In genomic region chr4:140661550-140661949, GRCh38 we compare ENCODE assay signal across 16 cellular contexts.
A peak's percentile ranks its signal among the peaks of the same experiment; 100 is the strongest.
DNase-seq lines count a peak whose midpoint lies in the region; ATAC-seq and TF ChIP-seq lines count a peak whose summit lies in the region.
"Had no signal": no experiment of that assay in that cellular context is flagged by ENCODE, and none has a peak within 500 bp of the region (broad histone marks: within the 10 kb centered on the region; RNA-seq: fewer than 3 reads in every experiment).

No MANE protein-coding gene starts in this region.

- no peak overlapping the region for H2BK15ac ChIP-seq in IMR-90 (ENCODE audit: low read depth, low read length)
- no peak overlapping the region for H2BK15ac ChIP-seq in mesenchymal stem cell (ENCODE audit: low read depth, poor library complexity, severe bottlenecking)

- H2BK12ac ChIP-seq in mesenchymal stem cell (ENCODE audit: low read length in 2 of 2): no peak overlapping the region

- BruUV-seq in IMR-90 (replicated peaks; lab: Mats Ljungman, UMichigan) (no TSS peak), PC-9 (replicated peaks; lab: Mats Ljungman, UMichigan) (no TSS peak)

- POLR2A ChIA-PET in IMR-90 (lab: Charles Lee; ENCODE audit: unreplicated experiment): no interaction called here
- POLR2A ChIA-PET in PC-9 (lab: Charles Lee; ENCODE audit: unreplicated experiment): interaction anchor here (0.6 kb wide), 1 partner anchor 567 kb away, joined by 10 read pairs; no protein-coding TSS in a partner anchor
- POLR2A ChIA-PET in CD4-positive, alpha-beta memory T cell (lab: Charles Lee; ENCODE audit: partially characterized antibody): no interaction called here

- CTCF ChIA-PET in IMR-90 (lab: Yijun Ruan, JAX): no interaction called here
- CTCF ChIA-PET in PC-9 (lab: Charles Lee): no interaction called here
- CTCF ChIA-PET in CD4-positive, alpha-beta memory T cell (lab: Charles Lee; ENCODE audit: partially characterized antibody): no interaction called here

- H3K27ac ChIP-seq in IMR-90 (ENCODE audit: insufficient read depth, low read length) (no peak overlapping the region), PC-9 (no peak overlapping the region), mesenchymal stem cell (ENCODE audit: low read length, poor library complexity, severe bottlenecking) (peak overlapping the region; percentile 50), smooth muscle cell (ENCODE audit: low read depth) (peak overlapping the region; percentile 84)
- H3K27ac ChIP-seq in CD4-positive, alpha-beta memory T cell (ENCODE audit: low read depth, low read length): no peak overlapping the region
- H3K27ac ChIP-seq: GM23248 had no signal

- H3K4me3 ChIP-seq in IMR-90 (ENCODE audit: insufficient read depth, low read depth, low read length) (no peak overlapping the region), PC-9 (no peak overlapping the region), mesenchymal stem cell (ENCODE audit: insufficient read depth in 1 of 2, low read depth in 1 of 2, low read length in 2 of 2) (no peak overlapping the region), smooth muscle cell (no peak overlapping the region)
- no peak overlapping the region for H3K4me3 ChIP-seq in CD4-positive, alpha-beta memory T cell (ENCODE audit: low read length in 2 of 2)
- H3K4me3 ChIP-seq: GM12878, GM23248 had no signal

- H2AFZ ChIP-seq in IMR-90 (replicated peaks; ENCODE audit: low read length, poor library complexity) (no peak overlapping the region), PC-9 (no peak overlapping the region), mesenchymal stem cell (ENCODE audit: low read depth, low read length) (no peak overlapping the region), smooth muscle cell (ENCODE audit: low read depth) (no peak overlapping the region)
- H2AFZ ChIP-seq: GM23248 had no signal

- no peaks in the 10 kb centered on the region for H3K9me2 ChIP-seq in PC-9 (ENCODE audit: insufficient read depth)

- H3K14ac ChIP-seq in IMR-90 (replicated peaks; ENCODE audit: low read depth, low read length): 0 out of 2 replicates have a peak overlapping the region, but pooled peaks have one; percentile 36
- no peak overlapping the region for H3K14ac ChIP-seq in mesenchymal stem cell (ENCODE audit: low read length in 2 of 2)

- no peak for DNase-seq in IMR-90
- DNase-seq in PC-9: no peak
- no peak for DNase-seq in mesenchymal stem cell
- no peak for DNase-seq in smooth muscle cell (lab: John Stamatoyannopoulos, UW; ENCODE audit: unreplicated experiment)
- no peak for DNase-seq in mucosa of gallbladder (ENCODE audit: low spot score)
- no peak for DNase-seq in CD4-positive, alpha-beta memory T cell
- DNase-seq: C1 segment of cervical spinal cord; CD8-positive, alpha-beta T cell; DMS 273 treated with DMSO at 0.1 percent for 48 hours; DMS79; EL; GDM1; H7; HCEC 1CT had no signal

- intact Hi-C loops in IMR-90 (cut with micrococcal nuclease) (no loop called here), PC-9 (cut with micrococcal nuclease; ENCODE audit: unreplicated experiment) (no loop called here)
- intact Hi-C loops in CD4-positive, alpha-beta memory T cell (cut with micrococcal nuclease): no loop called here

- H2BK5ac ChIP-seq in IMR-90 (ENCODE audit: low read depth, low read length, poor library complexity, severe bottlenecking) (no peak overlapping the region), mesenchymal stem cell (ENCODE audit: low read depth, low read length, poor library complexity, severe bottlenecking) (no peak overlapping the region)

- no peak overlapping the region for H2AK5ac ChIP-seq in IMR-90 (ENCODE audit: low read depth, low read length)
- H2AK5ac ChIP-seq in mesenchymal stem cell (ENCODE audit: low read length, severe bottlenecking): peak overlapping the region; percentile 96

- H3K4ac ChIP-seq in IMR-90 (ENCODE audit: low read depth, low read length) (no peak overlapping the region), mesenchymal stem cell (ENCODE audit: low read depth in 1 of 2, low read length in 2 of 2) (no peak overlapping the region)

- H3K4me1 ChIP-seq in IMR-90 (ENCODE audit: control insufficient read depth, insufficient read depth, low read length): peaks cover 3% of the 10 kb centered on the region
- H3K4me1 ChIP-seq in PC-9 (replicated peaks; ENCODE audit: insufficient read depth): peaks cover 14% of the 10 kb centered on the region
- H3K4me1 ChIP-seq in mesenchymal stem cell (ENCODE audit: control insufficient read depth, insufficient read depth, low read depth, low read length): peaks cover 4% of the 10 kb centered on the region
- H3K4me1 ChIP-seq in smooth muscle cell (ENCODE audit: low read depth): peaks cover 3% of the 10 kb centered on the region
- no peaks in the 10 kb centered on the region for H3K4me1 ChIP-seq in CD4-positive, alpha-beta memory T cell (ENCODE audit: insufficient read depth, low read length)

- H3K27me3 ChIP-seq in IMR-90 (ENCODE audit: control insufficient read depth, insufficient read depth, low read length): no peaks in the 10 kb centered on the region
- H3K27me3 ChIP-seq in PC-9 (ENCODE audit: insufficient read depth, low read depth): no peaks in the 10 kb centered on the region
- no peaks in the 10 kb centered on the region for H3K27me3 ChIP-seq in mesenchymal stem cell (ENCODE audit: control insufficient read depth in 1 of 2, insufficient read depth in 1 of 2, low read length in 2 of 2)
- no peaks in the 10 kb centered on the region for H3K27me3 ChIP-seq in smooth muscle cell (ENCODE audit: low read depth)
- no peaks in the 10 kb centered on the region for H3K27me3 ChIP-seq in CD4-positive, alpha-beta memory T cell (ENCODE audit: insufficient read depth, low read length)

- no peak overlapping the region for H2BK20ac ChIP-seq in IMR-90 (ENCODE audit: low read depth, low read length)

- no peaks in the 10 kb centered on the region for H3K79me2 ChIP-seq in PC-9 (ENCODE audit: low read depth)
- H3K79me2 ChIP-seq in smooth muscle cell (ENCODE audit: low read depth): no peaks in the 10 kb centered on the region

- H3K36me3 Mint-ChIP-seq in CD4-positive, alpha-beta memory T cell: no peaks in the 10 kb centered on the region
- H3K36me3 Mint-ChIP-seq: CD8-positive, alpha-beta T cell had no signal

- no peak overlapping the region for H2AK9ac ChIP-seq in IMR-90 (replicated peaks; ENCODE audit: low read depth, low read length, poor library complexity)

- H2BK120ac ChIP-seq in IMR-90 (ENCODE audit: low read depth, low read length): no peak overlapping the region
- H2BK120ac ChIP-seq in mesenchymal stem cell (ENCODE audit: low read depth, low read length): no peak overlapping the region

- H3K56ac ChIP-seq in IMR-90 (ENCODE audit: extremely low read depth, insufficient read depth, low read length): no peak overlapping the region

- peaks cover 21% of the 10 kb centered on the region for H3K36me3 ChIP-seq in IMR-90 (ENCODE audit: control insufficient read depth, insufficient read depth, low read length)
- no peaks in the 10 kb centered on the region; the same call in 1 of the 2 replicates for H3K36me3 ChIP-seq in PC-9 (ENCODE audit: low read depth)
- peaks cover 13 to 73% of the 10 kb centered on the region in 2 experiments for H3K36me3 ChIP-seq in mesenchymal stem cell (ENCODE audit: control insufficient read depth in 1 of 2, insufficient read depth in 2 of 2, low read depth in 1 of 2, low read length in 2 of 2)
- peaks cover 19% of the 10 kb centered on the region for H3K36me3 ChIP-seq in smooth muscle cell (ENCODE audit: low read depth)
- H3K36me3 ChIP-seq in CD4-positive, alpha-beta memory T cell (ENCODE audit: insufficient read depth, low read length): no peaks in the 10 kb centered on the region

- no peak overlapping the region for H3K23ac ChIP-seq in IMR-90 (ENCODE audit: low read depth, low read length)
- no peak overlapping the region for H3K23ac ChIP-seq in mesenchymal stem cell (ENCODE audit: low read length in 2 of 2)

- no peak overlapping the region for H3K27ac Mint-ChIP-seq in CD4-positive, alpha-beta memory T cell
- H3K27ac Mint-ChIP-seq: CD8-positive, alpha-beta T cell had no signal

- H3K9me1 ChIP-seq in IMR-90 (ENCODE audit: insufficient read depth, low read length): no peaks in the 10 kb centered on the region; the same call in 1 of the 2 replicates

- H3K4me2 ChIP-seq in IMR-90 (ENCODE audit: low read depth, low read length) (no peak overlapping the region), PC-9 (peak overlapping the region; percentile 49; the same call in 1 of the 2 replicates), mesenchymal stem cell (ENCODE audit: low read length, poor library complexity, severe bottlenecking) (no peak overlapping the region), smooth muscle cell (no peak overlapping the region)

- no peak for ATAC-seq in IMR-90 (ENCODE audit: low read depth)
- ATAC-seq: CD8-positive, alpha-beta T cell; GM12878 had no signal

- no CpG with 5 or more reads among the region's 1 CpG for WGBS in IMR-90 (ENCODE audit: extremely low coverage in 2 of 2, insufficient read length in 1 of 2), 2 experiments
- WGBS in mesenchymal stem cell: 95% methylated on average over 1 of the region's 1 CpG
- 96% methylated on average over 1 of the region's 1 CpG for WGBS in smooth muscle cell (ENCODE audit: low lambda C conversion rate)

- in situ Hi-C loops in IMR-90 (cut with MboI; ENCODE audit: low sequenced_read_pairs): no loop called here

- H4K5ac ChIP-seq in IMR-90 (ENCODE audit: low read depth, low read length): no peak overlapping the region

- no peaks in the 10 kb centered on the region for H3K9me3 Mint-ChIP-seq in CD4-positive, alpha-beta memory T cell
- H3K9me3 Mint-ChIP-seq: CD8-positive, alpha-beta T cell had no signal

- H4K8ac ChIP-seq in IMR-90 (ENCODE audit: low read depth in 2 of 2, low read length in 2 of 2): no peak overlapping the region
- H4K8ac ChIP-seq in mesenchymal stem cell (ENCODE audit: low read length): no peak overlapping the region

- H3K4me1 Mint-ChIP-seq in CD4-positive, alpha-beta memory T cell: no peaks in the 10 kb centered on the region

- dilution Hi-C loops in IMR-90 (cut with HindIII; ENCODE audit: low sequenced_read_pairs, unreplicated experiment): no loop called here

- TF ChIP-seq RAD21 in IMR-90 (IDR thresholded peaks at IDR 0.05; ENCODE audit: low read length): no peak

- no peak overlapping the region for H3K4me3 Mint-ChIP-seq in CD4-positive, alpha-beta memory T cell
- H3K4me3 Mint-ChIP-seq: CD8-positive, alpha-beta T cell had no signal

- no peak for TF ChIP-seq POLR2A in IMR-90 (IDR thresholded peaks at IDR 0.05; ENCODE audit: low read depth, low read length)

- H3K9ac ChIP-seq in IMR-90 (ENCODE audit: low read depth, low read length) (no peak overlapping the region), mesenchymal stem cell (ENCODE audit: low read length) (no peak overlapping the region), smooth muscle cell (ENCODE audit: low read depth) (no peak overlapping the region)
- H3K9ac ChIP-seq: GM23248 had no signal

- no peaks in the 10 kb centered on the region for H3K79me1 ChIP-seq in IMR-90 (ENCODE audit: low read depth in 1 of 2, low read length in 2 of 2)
- H3K79me1 ChIP-seq in mesenchymal stem cell (replicated peaks; ENCODE audit: low read length, poor library complexity, severe bottlenecking): peaks cover 3% of the 10 kb centered on the region

- TF ChIP-seq CTCF in IMR-90 (conservative IDR thresholded peaks at IDR 0.05; ENCODE audit: low read depth, low read length): no peak
- TF ChIP-seq CTCF in PC-9 (conservative IDR thresholded peaks at IDR 0.05): no peak
- TF ChIP-seq CTCF in smooth muscle cell (IDR thresholded peaks at IDR 0.05; ENCODE audit: borderline replicate concordance, insufficient read depth, poor library complexity, severe bottlenecking): no peak

- peaks cover 7 to 9% of the 10 kb centered on the region in 2 donors for H3K27me3 Mint-ChIP-seq in CD4-positive, alpha-beta memory T cell

- H3K9me3 ChIP-seq in IMR-90 (ENCODE audit: control insufficient read depth, insufficient read depth, low read length): no peaks in the 10 kb centered on the region
- H3K9me3 ChIP-seq in PC-9 (ENCODE audit: insufficient read depth, low read depth): no peaks in the 10 kb centered on the region
- H3K9me3 ChIP-seq in mesenchymal stem cell (ENCODE audit: control insufficient read depth, low read length): no peaks in the 10 kb centered on the region
- H3K9me3 ChIP-seq in smooth muscle cell (replicated peaks; ENCODE audit: low read depth): no peaks in the 10 kb centered on the region
- no peaks in the 10 kb centered on the region for H3K9me3 ChIP-seq in CD4-positive, alpha-beta memory T cell (ENCODE audit: control insufficient read depth in 1 of 2, low read length in 2 of 2)

- H4K91ac ChIP-seq in IMR-90 (ENCODE audit: insufficient read depth, low read depth, low read length) (no peak overlapping the region), mesenchymal stem cell (ENCODE audit: low read length) (peak overlapping the region; percentile 50)

- H3K18ac ChIP-seq in IMR-90 (ENCODE audit: low read depth, low read length): no peak overlapping the region
- no peak overlapping the region for H3K18ac ChIP-seq in mesenchymal stem cell (ENCODE audit: low read depth in 1 of 2, low read length in 2 of 2)

- H3F3A ChIP-seq in PC-9 (ENCODE audit: insufficient read depth, low read depth) (no peaks in the 10 kb centered on the region), smooth muscle cell (ENCODE audit: low read depth) (no peaks in the 10 kb centered on the region)

- no peaks in the 10 kb centered on the region for H4K20me1 ChIP-seq in IMR-90 (ENCODE audit: insufficient read depth, low read length)
- no peaks in the 10 kb centered on the region for H4K20me1 ChIP-seq in PC-9 (ENCODE audit: insufficient read depth)
- no peaks in the 10 kb centered on the region for H4K20me1 ChIP-seq in smooth muscle cell (ENCODE audit: low read depth)

Comparison
In these comparisons a context has a peak if more than half of its experiments do, and no peak if none do; other contexts are left out.
1. H3K27ac ChIP-seq: peak in mesenchymal stem cell (single experiment) and smooth muscle cell (single experiment); none in IMR-90 (single experiment), PC-9 (single experiment) and CD4-positive, alpha-beta memory T cell (single experiment).